In the genomic region with DNA sequence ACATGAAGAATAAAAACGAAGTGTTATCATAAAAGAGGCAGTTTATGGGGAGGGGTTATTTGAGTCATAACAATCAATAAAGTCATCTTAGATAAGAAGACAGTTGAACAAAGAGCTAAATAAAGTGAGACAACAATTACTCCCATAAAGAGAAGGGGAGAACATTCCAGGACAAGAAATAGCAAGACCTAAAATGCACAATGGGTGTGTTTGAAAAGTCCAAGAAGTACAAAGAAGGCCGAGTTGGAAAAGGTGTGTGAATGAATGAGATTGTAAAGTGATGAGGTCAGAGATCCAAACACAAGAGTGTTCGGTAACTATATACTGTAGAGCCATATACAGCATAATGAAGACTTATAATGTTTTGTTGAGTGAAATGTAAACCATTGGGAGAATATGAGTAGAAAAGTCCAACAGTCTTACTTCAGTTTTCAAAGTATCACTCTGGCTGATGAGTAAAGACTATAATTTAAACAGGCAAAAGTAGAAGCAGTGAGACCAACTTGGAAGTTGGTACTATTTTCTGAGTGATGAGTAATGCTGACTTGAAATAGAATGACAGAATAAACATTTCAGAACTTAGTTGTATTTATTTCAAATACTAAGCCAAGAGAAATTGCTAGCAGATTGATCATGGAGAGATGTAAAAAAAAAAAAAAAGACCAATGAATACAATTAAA, we compare ENCODE assay signal across 1 cellular context.
TF ChIP-seq lines count a peak whose summit lies in the region.

No MANE protein-coding gene starts in this region.

TF ChIP-seq in HEK293T, 16 proteins besides CTCF, POLR2A, EP300 and RAD21:
- TF ChIP-seq NFRKB (IDR thresholded peaks at IDR 0.05) (no peak), ARNT (IDR thresholded peaks at IDR 0.05) (no peak), FOXA1 (IDR thresholded peaks at IDR 0.05) (no peak), FOXM1 (IDR thresholded peaks at IDR 0.05; ENCODE audit: borderline replicate concordance) (no peak), SP1 (IDR thresholded peaks at IDR 0.05) (no peak), BHLHE40 (IDR thresholded peaks at IDR 0.05; ENCODE audit: borderline replicate concordance) (no peak), ELF4 (IDR thresholded peaks at IDR 0.05) (no peak), ZNF384 (IDR thresholded peaks at IDR 0.05) (no peak)
- TF ChIP-seq, protein P1, sequence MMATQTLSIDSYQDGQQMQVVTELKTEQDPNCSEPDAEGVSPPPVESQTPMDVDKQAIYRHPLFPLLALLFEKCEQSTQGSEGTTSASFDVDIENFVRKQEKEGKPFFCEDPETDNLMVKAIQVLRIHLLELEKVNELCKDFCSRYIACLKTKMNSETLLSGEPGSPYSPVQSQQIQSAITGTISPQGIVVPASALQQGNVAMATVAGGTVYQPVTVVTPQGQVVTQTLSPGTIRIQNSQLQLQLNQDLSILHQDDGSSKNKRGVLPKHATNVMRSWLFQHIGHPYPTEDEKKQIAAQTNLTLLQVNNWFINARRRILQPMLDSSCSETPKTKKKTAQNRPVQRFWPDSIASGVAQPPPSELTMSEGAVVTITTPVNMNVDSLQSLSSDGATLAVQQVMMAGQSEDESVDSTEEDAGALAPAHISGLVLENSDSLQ (IDR thresholded peaks at IDR 0.05) = no peak
